ENCODE assay signal across 25 cellular contexts in the genomic region with DNA sequence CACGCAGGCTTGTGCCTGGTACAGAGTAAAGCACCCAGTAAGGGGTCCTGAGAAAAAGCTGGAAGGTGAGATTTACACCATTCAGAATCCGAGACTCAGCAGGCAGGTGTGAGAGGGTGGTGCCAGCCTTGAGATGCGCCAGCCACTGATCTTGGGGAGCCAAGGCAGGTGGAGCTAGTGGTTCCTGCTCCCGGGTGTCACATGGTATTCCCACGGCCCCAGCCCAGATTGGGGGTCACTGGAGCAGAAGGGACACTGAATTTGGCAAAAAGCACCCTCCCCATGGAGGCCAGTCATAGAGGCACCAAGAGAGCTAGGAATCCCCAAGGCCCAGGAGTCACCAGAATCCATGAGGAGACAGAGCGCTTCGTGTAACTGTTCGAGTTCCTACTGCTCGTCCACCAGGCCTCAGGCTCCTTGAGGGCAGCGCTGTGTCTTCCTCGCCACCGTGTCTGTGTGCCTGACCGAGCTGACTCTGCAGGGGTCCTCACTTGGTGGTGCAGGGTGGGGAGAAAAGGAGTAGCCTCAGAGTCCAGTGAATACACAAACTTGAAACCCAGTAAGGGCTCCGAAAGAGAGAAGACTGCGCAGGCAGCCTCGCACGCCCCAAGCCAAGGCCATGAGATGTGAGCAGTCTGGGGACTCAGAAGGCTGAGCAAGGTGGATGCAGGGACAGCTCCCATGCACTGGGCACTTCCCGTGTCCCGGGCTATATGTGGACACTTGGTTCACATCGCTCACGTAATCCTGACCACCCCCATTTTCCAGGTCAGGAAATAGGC. TPM values are rescaled to one million over a fixed set of nuclear protein-coding genes. Genes with fewer than 3 reads are reported as not detected.
DNase-seq lines count a peak whose midpoint lies in the region; ATAC-seq and TF ChIP-seq lines count a peak whose summit lies in the region.
"Had no signal": no experiment of that assay in that cellular context is flagged by ENCODE, and none has a peak within 500 bp of the region (broad histone marks: within the 10 kb centered on the region; RNA-seq: fewer than 3 reads in every experiment).

No MANE protein-coding gene starts in this region.

- peaks cover 26% of the 10 kb centered on the region for H3K4me1 Mint-ChIP-seq in CD4-positive, alpha-beta T cell (ENCODE audit: low read depth)
- H3K4me1 Mint-ChIP-seq in central memory CD8-positive, alpha-beta T cell = peaks cover 12% of the 10 kb centered on the region
- peaks cover 15% of the 10 kb centered on the region for H3K4me1 Mint-ChIP-seq in activated T-helper 1 cell treated with anti-CD3 and anti-CD28 coated beads, Interleukin-12 subunit alpha, Interleukin-12 subunit beta, Interleukin-2, Interleukin-4 antibody, amounts not matched to agents 30 ng/mL and 10 ng/mL and 1 ng/mL, durations not matched to agents 14 hours and 24 hours and 36 hours (ENCODE audit: low read depth)
- H3K4me1 Mint-ChIP-seq: mesothelial cell of epicardium had no signal

- H3K27ac Mint-ChIP-seq in CD4-positive, alpha-beta T cell = peak overlapping the region; percentile 30
- H3K27ac Mint-ChIP-seq in central memory CD8-positive, alpha-beta T cell (ENCODE audit: low read depth) = no peak overlapping the region
- no peak overlapping the region for H3K27ac Mint-ChIP-seq in activated T-helper 1 cell treated with anti-CD3 and anti-CD28 coated beads, Interleukin-12 subunit alpha, Interleukin-12 subunit beta, Interleukin-2, Interleukin-4 antibody, amounts not matched to agents 30 ng/mL and 10 ng/mL and 1 ng/mL, durations not matched to agents 14 hours and 24 hours and 36 hours
- H3K27ac Mint-ChIP-seq: activated CD8-positive, alpha-beta T cell treated with anti-CD3 and anti-CD28 coated beads, Interleukin-2, amount 10 ng/mL, durations not matched to agents 7 days and 5 days; activated naive CD4-positive, alpha-beta T cell treated with anti-CD3 and anti-CD28 coated beads, Interleukin-2, amount 10 ng/mL, durations not matched to agents 7 days and 5 days; activated T-helper 17 cell treated with anti-CD3 and anti-CD28 coated beads, Interleukin-2, amount 50 U/mL, for 72 hours; B cell; immature natural killer cell; mesothelial cell of epicardium had no signal

- 83% methylated on average over 8 of the region's 21 CpGs for whole genome bisulfite sequencing in right lobe of liver (ENCODE audit: insufficient coverage, low coverage, low lambda C conversion rate, missing lambda C conversion rate)
- 82 to 93% (median 89%) methylated on average over 20 to 21 of the region's 21 CpGs for WGBS in spleen, 5 donors

- H3K4me3 Mint-ChIP-seq in CD4-positive, alpha-beta T cell = no peak overlapping the region
- H3K4me3 Mint-ChIP-seq in central memory CD8-positive, alpha-beta T cell = peak overlapping the region; percentile 2
- H3K4me3 Mint-ChIP-seq in activated T-helper 1 cell treated with anti-CD3 and anti-CD28 coated beads, Interleukin-12 subunit alpha, Interleukin-12 subunit beta, Interleukin-2, Interleukin-4 antibody, amounts not matched to agents 30 ng/mL and 10 ng/mL and 1 ng/mL, durations not matched to agents 14 hours and 24 hours and 36 hours = no peak overlapping the region
- H3K4me3 Mint-ChIP-seq: activated CD8-positive, alpha-beta T cell treated with anti-CD3 and anti-CD28 coated beads, Interleukin-2, amount 10 ng/mL, durations not matched to agents 7 days and 5 days; activated naive CD4-positive, alpha-beta T cell treated with anti-CD3 and anti-CD28 coated beads, Interleukin-2, amount 10 ng/mL, durations not matched to agents 7 days and 5 days; activated T-helper 17 cell treated with anti-CD3 and anti-CD28 coated beads, Interleukin-2, amount 50 U/mL, for 72 hours; B cell; immature natural killer cell; mesothelial cell of epicardium had no signal

- TF ChIP-seq POLR2A in right lobe of liver (IDR thresholded peaks at IDR 0.05) (no peak), spleen (IDR thresholded peaks at IDR 0.05) (no peak)

- CTCF ChIA-PET in CD4-positive, alpha-beta T cell (lab: Charles Lee) = no interaction called here

- H3K4me1 ChIP-seq in right lobe of liver = peaks cover 0 to 34% (median 16%) of the 10 kb centered on the region in 4 donors
- peaks cover 15 to 54% (median 37%) of the 10 kb centered on the region in 6 donors for H3K4me1 ChIP-seq in spleen

- no peak for TF ChIP-seq CTCF in CD4-positive, alpha-beta T cell (IDR thresholded peaks at IDR 0.05)
- TF ChIP-seq CTCF in right lobe of liver (IDR thresholded peaks at IDR 0.05) (no peak), spleen (IDR thresholded peaks at IDR 0.05 in 8 of 11, conservative IDR thresholded peaks at IDR 0.05 in 3 of 11) (no peak)

- H3K9me3 ChIP-seq in CD4-positive, alpha-beta T cell (ENCODE audit: control insufficient read depth, low read length) = no peaks in the 10 kb centered on the region
- H3K9me3 ChIP-seq in right lobe of liver (no peaks in the 10 kb centered on the region), spleen (no peaks in the 10 kb centered on the region)
- H3K9me3 ChIP-seq: testis, uterus had no signal

- DNase-seq in CD4-positive, alpha-beta T cell = no peak
- DNase-seq in central memory CD8-positive, alpha-beta T cell (ENCODE audit: low spot score in 2 of 2) = no peak
- DNase-seq in right lobe of liver (peak in 1 of 3 donors; percentile 51), spleen (peak; percentile 70), NCI-H2107 (lab: John Stamatoyannopoulos, UW) (no peak), OCI-M1 (lab: John Stamatoyannopoulos, UW) (no peak)
- DNase-seq in activated T-helper 1 cell treated with anti-CD3 and anti-CD28 coated beads, Interleukin-12 subunit alpha, Interleukin-12 subunit beta, Interleukin-2, Interleukin-4 antibody, amounts not matched to agents 30 ng/mL and 10 ng/mL and 1 ng/mL, durations not matched to agents 14 hours and 24 hours and 36 hours (ENCODE audit: low spot score) = no peak
- DNase-seq: ACHN; activated CD8-positive, alpha-beta T cell treated with anti-CD3 and anti-CD28 coated beads, Interleukin-2, amount 10 ng/mL, durations not matched to agents 7 days and 5 days; activated naive CD4-positive, alpha-beta T cell treated with anti-CD3 and anti-CD28 coated beads, Interleukin-2, amount 10 ng/mL, durations not matched to agents 7 days and 5 days; amniotic stem cell; brain microvascular endothelial cell; DMS153; immature natural killer cell; NCI-H1417; NCI-H524 treated with DMSO at 0.1 percent for 48 hours; SHP77; stimulated activated naive CD8-positive, alpha-beta T cell treated with anti-CD3 and anti-CD28 coated beads, Interleukin-15, Interleukin-2, amounts not matched to agents 100 U/mL and 50 U/mL, for 24 hours; testis; uterus had no signal

- no peaks in the 10 kb centered on the region for H3K9me3 Mint-ChIP-seq in CD4-positive, alpha-beta T cell
- no peaks in the 10 kb centered on the region for H3K9me3 Mint-ChIP-seq in central memory CD8-positive, alpha-beta T cell
- no peaks in the 10 kb centered on the region for H3K9me3 Mint-ChIP-seq in activated T-helper 1 cell treated with anti-CD3 and anti-CD28 coated beads, Interleukin-12 subunit alpha, Interleukin-12 subunit beta, Interleukin-2, Interleukin-4 antibody, amounts not matched to agents 30 ng/mL and 10 ng/mL and 1 ng/mL, durations not matched to agents 14 hours and 24 hours and 36 hours
- H3K9me3 Mint-ChIP-seq: activated naive CD4-positive, alpha-beta T cell treated with anti-CD3 and anti-CD28 coated beads, Interleukin-2, amount 10 ng/mL, durations not matched to agents 7 days and 5 days; activated T-helper 17 cell treated with anti-CD3 and anti-CD28 coated beads, Interleukin-2, amount 50 U/mL, for 72 hours; immature natural killer cell; mesothelial cell of epicardium had no signal

- peaks cover 90% of the 10 kb centered on the region for H3K36me3 Mint-ChIP-seq in CD4-positive, alpha-beta T cell (ENCODE audit: low read depth)
- H3K36me3 Mint-ChIP-seq in central memory CD8-positive, alpha-beta T cell (ENCODE audit: insufficient read depth) = peaks cover 40% of the 10 kb centered on the region
- H3K36me3 Mint-ChIP-seq in activated T-helper 1 cell treated with anti-CD3 and anti-CD28 coated beads, Interleukin-12 subunit alpha, Interleukin-12 subunit beta, Interleukin-2, Interleukin-4 antibody, amounts not matched to agents 30 ng/mL and 10 ng/mL and 1 ng/mL, durations not matched to agents 14 hours and 24 hours and 36 hours (ENCODE audit: low read depth) = peaks cover 52% of the 10 kb centered on the region

- no peak overlapping the region for H3K27ac ChIP-seq in CD4-positive, alpha-beta T cell (ENCODE audit: low read depth, low read length)
- peak overlapping the region in 2 of 3 donors; percentile 58 to 65 for H3K27ac ChIP-seq in right lobe of liver
- peak overlapping the region in 7 of 8 donors; percentile 24 to 92 (median 87) for H3K27ac ChIP-seq in spleen
- H3K27ac ChIP-seq: brain microvascular endothelial cell, testis, uterus had no signal

- POLR2A ChIA-PET in CD4-positive, alpha-beta T cell (lab: Charles Lee) = interaction anchor here (4.4 kb wide), 1 partner anchor 27 kb away, joined by 50 read pairs; a partner anchor contains a TSS

- H3K4me3 ChIP-seq in right lobe of liver (no peak overlapping the region), spleen (peak overlapping the region in 1 of 8 donors; percentile 41)
- H3K4me3 ChIP-seq: GM12878, skin epidermis, testis, uterus had no signal

- ATAC-seq in CD4-positive, alpha-beta T cell (ENCODE audit: poor library complexity) = no peak
- no peak for ATAC-seq in central memory CD8-positive, alpha-beta T cell (replicated peaks; ENCODE audit: extremely low read depth, poor library complexity, severe bottlenecking)
- ATAC-seq in right lobe of liver = peak; percentile 7 to 24 (median 19)
- ATAC-seq: activated CD8-positive, alpha-beta T cell treated with anti-CD3 and anti-CD28 coated beads, Interleukin-2, amount 10 ng/mL, durations not matched to agents 7 days and 5 days; activated T-helper 17 cell treated with anti-CD3 and anti-CD28 coated beads, Interleukin-2, amount 50 U/mL, for 72 hours; GM12878; stimulated activated naive CD8-positive, alpha-beta T cell treated with anti-CD3 and anti-CD28 coated beads, Interleukin-15, Interleukin-2, amounts not matched to agents 100 U/mL and 50 U/mL, for 24 hours had no signal

- H3K27me3 Mint-ChIP-seq in CD4-positive, alpha-beta T cell = no peaks in the 10 kb centered on the region
- no peaks in the 10 kb centered on the region for H3K27me3 Mint-ChIP-seq in central memory CD8-positive, alpha-beta T cell
- no peaks in the 10 kb centered on the region for H3K27me3 Mint-ChIP-seq in activated T-helper 1 cell treated with anti-CD3 and anti-CD28 coated beads, Interleukin-12 subunit alpha, Interleukin-12 subunit beta, Interleukin-2, Interleukin-4 antibody, amounts not matched to agents 30 ng/mL and 10 ng/mL and 1 ng/mL, durations not matched to agents 14 hours and 24 hours and 36 hours (ENCODE audit: insufficient read depth)
- H3K27me3 Mint-ChIP-seq: activated naive CD4-positive, alpha-beta T cell treated with anti-CD3 and anti-CD28 coated beads, Interleukin-2, amount 10 ng/mL, durations not matched to agents 7 days and 5 days; activated T-helper 17 cell treated with anti-CD3 and anti-CD28 coated beads, Interleukin-2, amount 50 U/mL, for 72 hours; B cell had no signal

- peaks cover 0 to 70% (median 42%) of the 10 kb centered on the region in 4 donors for H3K36me3 ChIP-seq in right lobe of liver
- peaks cover 0 to 95% (median 68%) of the 10 kb centered on the region in 6 donors for H3K36me3 ChIP-seq in spleen
- H3K36me3 ChIP-seq: uterus had no signal

- H3K27me3 ChIP-seq in CD4-positive, alpha-beta T cell (ENCODE audit: control insufficient read depth, insufficient read depth, low read length) = no peaks in the 10 kb centered on the region
- H3K27me3 ChIP-seq in right lobe of liver (no peaks in the 10 kb centered on the region), spleen (replicated peaks in 1 of 7) (no peaks in the 10 kb centered on the region)
- H3K27me3 ChIP-seq: brain microvascular endothelial cell, testis, uterus had no signal

- intact Hi-C loops in CD4-positive, alpha-beta T cell (cut with DNase I, micrococcal nuclease) = no loop called here
- intact Hi-C loops in right lobe of liver (cut with DNase I) = no loop called here
- intact Hi-C loops in spleen (cut with DNase I; ENCODE audit: low total_unique reads) = no loop called here
- intact Hi-C loops in activated T-helper 1 cell treated with anti-CD3 and anti-CD28 coated beads, Interleukin-12 subunit alpha, Interleukin-12 subunit beta, Interleukin-2, Interleukin-4 antibody, amounts not matched to agents 30 ng/mL and 10 ng/mL and 1 ng/mL, durations not matched to agents 14 hours and 24 hours and 36 hours (cut with micrococcal nuclease) = no loop called here

RNA-seq across cellular contexts. Expression of a gene that starts 28.2 kb away (rescaled TPM):
- 100 to 1,000 TPM; 211 to 219 TPM for total RNA-seq in CD4-positive, alpha-beta T cell
- 100 to 1,000 TPM in 2 of 6 experiments, 10 to 100 TPM in 4; 45.0 to 124 (median 54.0) TPM for total RNA-seq in right lobe of liver
- 10 to 100 TPM; 48.2 to 92.1 (median 56.1) TPM for total RNA-seq in spleen
- polyA plus RNA-seq in spleen = 10 to 100 TPM; 19.9 to 44.4 (median 34.2) TPM
- 16.8 and 19.0 TPM in 2 replicates for total RNA-seq in activated T-helper 1 cell treated with anti-CD3 and anti-CD28 coated beads, Interleukin-12 subunit alpha, Interleukin-12 subunit beta, Interleukin-2, Interleukin-4 antibody, amounts not matched to agents 30 ng/mL and 10 ng/mL and 1 ng/mL, durations not matched to agents 14 hours and 24 hours and 36 hours

RNA-seq across cellular contexts. Expression of a gene that starts 53.0 kb away (rescaled TPM):
- total RNA-seq in CD4-positive, alpha-beta T cell = 1 to 10 TPM; 1.1 to 1.5 TPM
- total RNA-seq in right lobe of liver (100 to 1,000 TPM in 1 of 6 experiments, 10 to 100 TPM in 5; 15.7 to 255 (median 47.2) TPM), spleen (100 to 1,000 TPM; 351 to 930 (median 819) TPM)
- 100 to 1,000 TPM; 178 to 629 (median 302) TPM for polyA plus RNA-seq in spleen
- total RNA-seq in activated T-helper 1 cell treated with anti-CD3 and anti-CD28 coated beads, Interleukin-12 subunit alpha, Interleukin-12 subunit beta, Interleukin-2, Interleukin-4 antibody, amounts not matched to agents 30 ng/mL and 10 ng/mL and 1 ng/mL, durations not matched to agents 14 hours and 24 hours and 36 hours = 1.6 and 2.0 TPM in 2 replicates

Comparison
In these comparisons a context has a peak if more than half of its experiments do, and no peak if none do; other contexts are left out.
1. ATAC-seq: peak in right lobe of liver (4 of 4); none in CD4-positive, alpha-beta T cell (single experiment) and central memory CD8-positive, alpha-beta T cell (single experiment).